In genomic region chr2:236214331-236214995, GRCh38 we compare ENCODE assay signal across 1 cellular context.
TF ChIP-seq lines count a peak whose summit lies in the region.

No MANE protein-coding gene starts in this region.

TF ChIP-seq in IMR-90, 13 proteins besides CTCF, POLR2A, EP300 and RAD21 (continued from another document):
- TF ChIP-seq, protein P1, sequence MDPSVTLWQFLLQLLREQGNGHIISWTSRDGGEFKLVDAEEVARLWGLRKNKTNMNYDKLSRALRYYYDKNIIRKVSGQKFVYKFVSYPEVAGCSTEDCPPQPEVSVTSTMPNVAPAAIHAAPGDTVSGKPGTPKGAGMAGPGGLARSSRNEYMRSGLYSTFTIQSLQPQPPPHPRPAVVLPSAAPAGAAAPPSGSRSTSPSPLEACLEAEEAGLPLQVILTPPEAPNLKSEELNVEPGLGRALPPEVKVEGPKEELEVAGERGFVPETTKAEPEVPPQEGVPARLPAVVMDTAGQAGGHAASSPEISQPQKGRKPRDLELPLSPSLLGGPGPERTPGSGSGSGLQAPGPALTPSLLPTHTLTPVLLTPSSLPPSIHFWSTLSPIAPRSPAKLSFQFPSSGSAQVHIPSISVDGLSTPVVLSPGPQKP (IDR thresholded peaks at IDR 0.05; ENCODE audit: borderline replicate concordance, low read depth, low read length) = no peak
- TF ChIP-seq FOS (IDR thresholded peaks at IDR 0.05; ENCODE audit: low read depth, low read length) (no peak), NFE2L2 (IDR thresholded peaks at IDR 0.05; ENCODE audit: low read depth, low read length) (no peak), MAFK (IDR thresholded peaks at IDR 0.05; ENCODE audit: low read depth, low read length) (no peak), BHLHE40 (IDR thresholded peaks at IDR 0.05; ENCODE audit: low read depth, low read length) (no peak), SMC3 (IDR thresholded peaks at IDR 0.05; ENCODE audit: low read depth, low read length) (no peak), MAZ (IDR thresholded peaks at IDR 0.05; ENCODE audit: borderline replicate concordance, low read depth, low read length) (no peak)
